In genomic region chr4:153204247-153205027, GRCh38 we compare ENCODE assay signal across 1 cellular context.
A peak's percentile ranks its signal among the peaks of the same experiment; 100 is the strongest.
TF ChIP-seq lines count a peak whose summit lies in the region.

Gene TRIM2, plus strand, starts transcription at chr4:153204443. Its CDS starts 88 bp downstream, at chr4:153204531.

TF ChIP-seq in H1, 55 proteins besides CTCF, POLR2A, EP300 and RAD21:
- peak; percentile 61 for TF ChIP-seq TBP (IDR thresholded peaks at IDR 0.05; ENCODE audit: low read depth, low read length)
- peak; percentile 3; the same call in 1 of the 2 replicates for TF ChIP-seq MAFK (IDR thresholded peaks at IDR 0.05; ENCODE audit: low read depth, low read length)
- TF ChIP-seq TAF1 (IDR thresholded peaks at IDR 0.05; ENCODE audit: low read depth, low read length) = peak; percentile 50; the same call in 1 of the 2 replicates
- no peak for TF ChIP-seq PHF8 (conservative IDR thresholded peaks at IDR 0.05; ENCODE audit: low read depth, low read length)
